In the genomic region with DNA sequence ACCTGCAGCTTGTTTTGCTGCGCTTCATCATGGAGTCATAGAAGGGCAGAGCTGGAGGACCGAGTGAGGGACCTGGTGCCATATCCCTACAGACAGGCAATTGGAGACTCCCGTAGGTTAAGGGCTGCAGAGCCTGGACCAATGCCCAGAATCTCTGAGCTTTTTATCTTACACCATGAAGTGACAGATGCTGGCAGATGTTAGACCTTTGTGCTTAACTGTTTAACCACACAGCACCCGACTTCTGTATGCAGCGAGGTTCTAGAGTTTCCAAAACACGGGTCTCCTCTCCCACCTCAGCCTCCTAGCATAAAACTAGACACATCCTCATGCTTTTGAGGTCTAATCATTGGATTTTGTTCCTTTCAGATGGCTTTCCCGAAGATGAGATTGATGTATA, we compare ENCODE assay signal across 12 cellular contexts. TPM values are rescaled to one million over a fixed set of nuclear protein-coding genes. Genes with fewer than 3 reads are reported as not detected.
DNase-seq lines count a peak whose midpoint lies in the region; ATAC-seq, FAIRE-seq and TF ChIP-seq lines count a peak whose summit lies in the region.
"Had no signal": no experiment of that assay in that cellular context is flagged by ENCODE, and none has a peak within 500 bp of the region (broad histone marks: within the 10 kb centered on the region; RNA-seq: fewer than 3 reads in every experiment).

No MANE protein-coding gene starts in this region.

- peak; percentile 78 for FAIRE-seq in islet of Langerhans (lab: Jason Lieb, UNC)
- FAIRE-seq: GM19239 had no signal

- DNase-seq in natural killer cell treated with Interleukin-12 subunit alpha and Interleukin-12 subunit beta and Interleukin-15 and Interleukin-18, amount 100 ng/mL, for 72 hours (ENCODE audit: low spot score) = peak; percentile 28
- DNase-seq in natural killer cell = no peak
- peak; percentile 6 for DNase-seq in T1000 (lab: John Stamatoyannopoulos, UW)
- DNase-seq in erythroblast (lab: John Stamatoyannopoulos, UW) = no peak
- DNase-seq: C1 segment of cervical spinal cord had no signal

- intact Hi-C loops in natural killer cell (cut with micrococcal nuclease) = no loop called here

- no peak overlapping the region for H3K4me3 Mint-ChIP-seq in natural killer cell treated with Interleukin-12 subunit alpha and Interleukin-12 subunit beta and Interleukin-15 and Interleukin-18, amount 100 ng/mL, for 72 hours
- H3K4me3 Mint-ChIP-seq in natural killer cell = no peak overlapping the region
- no peak overlapping the region for H3K4me3 Mint-ChIP-seq in stimulated activated memory B cell treated with anti-CD40 and anti-IgM and Interleukin-4, amounts not matched to agents 10 μg/mL and 1 μg/mL and 100 μg/mL, for 72 hours

- H3K9me3 Mint-ChIP-seq in natural killer cell treated with Interleukin-12 subunit alpha and Interleukin-12 subunit beta and Interleukin-15 and Interleukin-18, amount 100 ng/mL, for 72 hours = no peaks in the 10 kb centered on the region
- H3K9me3 Mint-ChIP-seq in natural killer cell = no peaks in the 10 kb centered on the region
- no peaks in the 10 kb centered on the region for H3K9me3 Mint-ChIP-seq in stimulated activated memory B cell treated with anti-CD40 and anti-IgM and Interleukin-4, amounts not matched to agents 10 μg/mL and 1 μg/mL and 100 μg/mL, for 72 hours

- no peaks in the 10 kb centered on the region for H3K4me1 Mint-ChIP-seq in natural killer cell treated with Interleukin-12 subunit alpha and Interleukin-12 subunit beta and Interleukin-15 and Interleukin-18, amount 100 ng/mL, for 72 hours (ENCODE audit: low read depth in 2 of 2)
- H3K4me1 Mint-ChIP-seq in natural killer cell = no peaks in the 10 kb centered on the region
- no peaks in the 10 kb centered on the region for H3K4me1 Mint-ChIP-seq in stimulated activated memory B cell treated with anti-CD40 and anti-IgM and Interleukin-4, amounts not matched to agents 10 μg/mL and 1 μg/mL and 100 μg/mL, for 72 hours

- H3K36me3 Mint-ChIP-seq in natural killer cell treated with Interleukin-12 subunit alpha and Interleukin-12 subunit beta and Interleukin-15 and Interleukin-18, amount 100 ng/mL, for 72 hours = no peaks in the 10 kb centered on the region
- H3K36me3 Mint-ChIP-seq in natural killer cell = no peaks in the 10 kb centered on the region
- no peaks in the 10 kb centered on the region for H3K36me3 Mint-ChIP-seq in stimulated activated memory B cell treated with anti-CD40 and anti-IgM and Interleukin-4, amounts not matched to agents 10 μg/mL and 1 μg/mL and 100 μg/mL, for 72 hours

- H3K27ac Mint-ChIP-seq in natural killer cell treated with Interleukin-12 subunit alpha and Interleukin-12 subunit beta and Interleukin-15 and Interleukin-18, amount 100 ng/mL, for 72 hours = no peak overlapping the region
- H3K27ac Mint-ChIP-seq in natural killer cell = no peak overlapping the region
- H3K27ac Mint-ChIP-seq in stimulated activated memory B cell treated with anti-CD40 and anti-IgM and Interleukin-4, amounts not matched to agents 10 μg/mL and 1 μg/mL and 100 μg/mL, for 72 hours = no peak overlapping the region

- H3K27me3 Mint-ChIP-seq in natural killer cell treated with Interleukin-12 subunit alpha and Interleukin-12 subunit beta and Interleukin-15 and Interleukin-18, amount 100 ng/mL, for 72 hours = peaks cover 13 to 15% of the 10 kb centered on the region in 2 donors
- peaks cover 12 to 26% of the 10 kb centered on the region in 2 donors for H3K27me3 Mint-ChIP-seq in natural killer cell (ENCODE audit: low read depth in 2 of 2)
- peaks cover 9% of the 10 kb centered on the region for H3K27me3 Mint-ChIP-seq in stimulated activated memory B cell treated with anti-CD40 and anti-IgM and Interleukin-4, amounts not matched to agents 10 μg/mL and 1 μg/mL and 100 μg/mL, for 72 hours

- no peak for TF ChIP-seq POLR2A in erythroblast (IDR thresholded peaks at IDR 0.05; ENCODE audit: low read length)

- no peak for ATAC-seq in natural killer cell treated with Interleukin-12 subunit alpha and Interleukin-12 subunit beta and Interleukin-15 and Interleukin-18, amount 100 ng/mL, for 72 hours
- no peak for ATAC-seq in natural killer cell
- ATAC-seq in stimulated activated memory B cell treated with anti-CD40 and anti-IgM and Interleukin-4, amounts not matched to agents 10 μg/mL and 1 μg/mL and 100 μg/mL, for 72 hours = no peak
- no peak for ATAC-seq in GM21390 (IDR thresholded peaks at IDR 0.05; ENCODE audit: unreplicated experiment)
- ATAC-seq in GM19351 (IDR thresholded peaks at IDR 0.05; ENCODE audit: unreplicated experiment) = no peak
- ATAC-seq: Panc1 had no signal

- no peak for TF ChIP-seq CTCF in natural killer cell (IDR thresholded peaks at IDR 0.05)

RNA-seq across cellular contexts. Expression of gene B3GALT5, which starts 47.5 kb away (rescaled TPM):
- not detected for total RNA-seq in natural killer cell treated with Interleukin-12 subunit alpha and Interleukin-12 subunit beta and Interleukin-15 and Interleukin-18, amount 100 ng/mL, for 72 hours
- total RNA-seq in natural killer cell = under 1 TPM in 1 of 3 donors, not detected in 2; 0.05 TPM
- total RNA-seq: omental fat pad had no signal

Comparison
In these comparisons a context has a peak if more than half of its experiments do, and no peak if none do; other contexts are left out.
1. DNase-seq: peak in natural killer cell treated with Interleukin-12 subunit alpha and Interleukin-12 subunit beta and Interleukin-15 and Interleukin-18, amount 100 ng/mL, for 72 hours (single experiment) and T1000 (single experiment); none in natural killer cell (single experiment) and erythroblast (0 of 2).